In the genomic region with DNA sequence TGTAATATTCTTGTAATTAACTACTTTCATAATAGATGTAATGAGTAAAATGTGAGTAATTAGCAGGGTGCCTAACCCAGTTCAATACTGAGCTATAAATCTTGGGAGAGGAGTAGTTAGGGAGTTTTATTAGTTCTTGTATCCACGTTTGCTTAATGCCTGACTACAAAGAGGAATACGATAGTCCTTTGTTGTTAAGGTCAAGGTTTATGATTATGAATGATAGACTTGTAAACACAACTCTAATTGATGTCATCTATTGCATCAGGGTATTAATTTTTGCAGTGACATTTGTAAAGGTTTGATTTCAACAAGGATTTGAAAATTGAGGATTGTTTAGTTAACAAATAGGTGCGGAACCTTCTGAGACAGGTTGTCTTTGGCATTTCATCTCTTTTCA, we compare ENCODE assay signal across 19 cellular contexts.
"Had no signal": no experiment of that assay in that cellular context is flagged by ENCODE, and none has a peak within 500 bp of the region (broad histone marks: within the 10 kb centered on the region; RNA-seq: fewer than 3 reads in every experiment).

No MANE protein-coding gene starts in this region.

- H3K27me3 ChIP-seq: dorsolateral prefrontal cortex, suprapubic skin, transverse colon, uterus had no signal

- H3K27ac Mint-ChIP-seq: activated CD4-positive, alpha-beta memory T cell treated with anti-CD3 and anti-CD28 coated beads, Interleukin-2, amount 10 ng/mL, durations not matched to agents 7 days and 5 days; activated CD8-positive, alpha-beta memory T cell treated with anti-CD3 and anti-CD28 coated beads, Interleukin-2, amount 10 ng/mL, durations not matched to agents 7 days and 5 days; activated naive CD8-positive, alpha-beta T cell; memory B cell; stimulated activated naive CD8-positive, alpha-beta T cell treated with anti-CD3 and anti-CD28 coated beads, Interleukin-15, amount 100 ng/mL, for 72 hours had no signal

- DNase-seq: activated CD4-positive, alpha-beta memory T cell treated with anti-CD3 and anti-CD28 coated beads, Interleukin-2, amount 10 ng/mL, durations not matched to agents 7 days and 5 days; activated CD4-positive, alpha-beta T cell treated with anti-CD3 and anti-CD28 coated beads for 48 hours; activated CD4-positive, CD25-positive, alpha-beta regulatory T cell; activated CD8-positive, alpha-beta memory T cell treated with anti-CD3 and anti-CD28 coated beads, Interleukin-2, amount 10 ng/mL, durations not matched to agents 7 days and 5 days; amniotic stem cell; caudate nucleus; dorsolateral prefrontal cortex; foreskin fibroblast; psoas muscle; right cardiac atrium; stimulated activated CD4-positive, alpha-beta T cell treated with anti-CD3 and anti-CD28 coated beads, Interleukin-4, amount 100 ng/mL, for 1 hour; stimulated activated naive CD8-positive, alpha-beta T cell treated with anti-CD3 and anti-CD28 coated beads, Interleukin-15, amount 100 ng/mL, for 72 hours; transverse colon; uterus had no signal

- H3K9me3 ChIP-seq: psoas muscle, suprapubic skin, transverse colon, uterus had no signal

- H3K9me3 Mint-ChIP-seq: activated CD4-positive, alpha-beta memory T cell treated with anti-CD3 and anti-CD28 coated beads, Interleukin-2, amount 10 ng/mL, durations not matched to agents 7 days and 5 days; memory B cell; neural crest cell; stimulated activated naive CD8-positive, alpha-beta T cell treated with anti-CD3 and anti-CD28 coated beads, Interleukin-15, amount 100 ng/mL, for 72 hours had no signal

- H3K27me3 Mint-ChIP-seq: activated CD4-positive, alpha-beta memory T cell treated with anti-CD3 and anti-CD28 coated beads, Interleukin-2, amount 10 ng/mL, durations not matched to agents 7 days and 5 days; activated CD8-positive, alpha-beta memory T cell treated with anti-CD3 and anti-CD28 coated beads, Interleukin-2, amount 10 ng/mL, durations not matched to agents 7 days and 5 days; activated naive CD8-positive, alpha-beta T cell; memory B cell; stimulated activated naive CD8-positive, alpha-beta T cell treated with anti-CD3 and anti-CD28 coated beads, Interleukin-15, amount 100 ng/mL, for 72 hours had no signal

- H3K4me3 ChIP-seq: dorsolateral prefrontal cortex, psoas muscle, skin epidermis, suprapubic skin, transverse colon, uterus had no signal

- H3K36me3 ChIP-seq: uterus had no signal

- H3K4me3 Mint-ChIP-seq: activated CD4-positive, alpha-beta memory T cell treated with anti-CD3 and anti-CD28 coated beads, Interleukin-2, amount 10 ng/mL, durations not matched to agents 7 days and 5 days; activated CD8-positive, alpha-beta memory T cell treated with anti-CD3 and anti-CD28 coated beads, Interleukin-2, amount 10 ng/mL, durations not matched to agents 7 days and 5 days; activated naive CD8-positive, alpha-beta T cell; memory B cell; neural crest cell; stimulated activated naive CD8-positive, alpha-beta T cell treated with anti-CD3 and anti-CD28 coated beads, Interleukin-15, amount 100 ng/mL, for 72 hours had no signal

- ATAC-seq: activated CD8-positive, alpha-beta memory T cell treated with anti-CD3 and anti-CD28 coated beads, Interleukin-2, amount 10 ng/mL, durations not matched to agents 7 days and 5 days; right cardiac atrium; stimulated activated naive CD8-positive, alpha-beta T cell treated with anti-CD3 and anti-CD28 coated beads, Interleukin-15, amount 100 ng/mL, for 72 hours had no signal

- H3K27ac ChIP-seq: dorsolateral prefrontal cortex, psoas muscle, skin epidermis, suprapubic skin, transverse colon, uterus had no signal

- H3K4me1 ChIP-seq: suprapubic skin, uterus had no signal
